In genomic region chr1:181033128-181033798, GRCh38 we compare ENCODE assay signal across 2 cellular contexts.
A peak's percentile ranks its signal among the peaks of the same experiment; 100 is the strongest.
TF ChIP-seq lines count a peak whose summit lies in the region.

No MANE protein-coding gene starts in this region.

TF ChIP-seq in K562, 482 proteins besides CTCF, POLR2A, EP300 and RAD21 (continued from another document and continues in another):
- TF ChIP-seq, protein P1, sequence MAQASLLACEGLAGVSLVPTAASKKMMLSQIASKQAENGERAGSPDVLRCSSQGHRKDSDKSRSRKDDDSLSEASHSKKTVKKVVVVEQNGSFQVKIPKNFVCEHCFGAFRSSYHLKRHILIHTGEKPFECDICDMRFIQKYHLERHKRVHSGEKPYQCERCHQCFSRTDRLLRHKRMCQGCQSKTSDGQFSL (CRISPR knock-in tag; IDR thresholded peaks at IDR 0.05) = no peak
- TF ChIP-seq, protein P1 (tag; IDR thresholded peaks at IDR 0.05) = peak in 1 of 2 experiments; percentile 47; a peak in 1 of 4 replicates
- TF ChIP-seq PYGO2 (tag; IDR thresholded peaks at IDR 0.05) = peak; percentile 80
- TF ChIP-seq MXI1 (IDR thresholded peaks at IDR 0.05; ENCODE audit: low read depth, low read length) = no peak
- TF ChIP-seq L3MBTL2 (IDR thresholded peaks at IDR 0.05) = peak; percentile 95
- TF ChIP-seq MYC (IDR thresholded peaks at IDR 0.05; ENCODE audit: low read depth, low read length) = peak; percentile 88
- TF ChIP-seq MYC (CRISPR knock-in tag; IDR thresholded peaks at IDR 0.05; ENCODE audit: borderline replicate concordance, low read depth) = peak; percentile 66; the same call in 1 of the 2 replicates
- TF ChIP-seq, protein P2, sequence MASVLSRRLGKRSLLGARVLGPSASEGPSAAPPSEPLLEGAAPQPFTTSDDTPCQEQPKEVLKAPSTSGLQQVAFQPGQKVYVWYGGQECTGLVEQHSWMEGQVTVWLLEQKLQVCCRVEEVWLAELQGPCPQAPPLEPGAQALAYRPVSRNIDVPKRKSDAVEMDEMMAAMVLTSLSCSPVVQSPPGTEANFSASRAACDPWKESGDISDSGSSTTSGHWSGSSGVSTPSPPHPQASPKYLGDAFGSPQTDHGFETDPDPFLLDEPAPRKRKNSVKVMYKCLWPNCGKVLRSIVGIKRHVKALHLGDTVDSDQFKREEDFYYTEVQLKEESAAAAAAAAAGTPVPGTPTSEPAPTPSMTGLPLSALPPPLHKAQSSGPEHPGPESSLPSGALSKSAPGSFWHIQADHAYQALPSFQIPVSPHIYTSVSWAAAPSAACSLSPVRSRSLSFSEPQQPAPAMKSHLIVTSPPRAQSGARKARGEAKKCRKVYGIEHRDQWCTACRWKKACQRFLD (CRISPR knock-in tag; IDR thresholded peaks at IDR 0.05) = peak; percentile 68
- TF ChIP-seq SIN3B (IDR thresholded peaks at IDR 0.05; ENCODE audit: low read depth) = peak; percentile 23; the same call in 1 of the 2 replicates
- TF ChIP-seq ATF3 (IDR thresholded peaks at IDR 0.05) = no peak
- 0 out of 2 replicates have a peak, but pooled peaks have one; percentile 55 for TF ChIP-seq ATF3 (CRISPR knock-in tag; conservative IDR thresholded peaks at IDR 0.05)
- 0 out of 2 replicates have a peak, but pooled peaks have one; percentile 60 for TF ChIP-seq E2F3 (CRISPR knock-in tag; IDR thresholded peaks at IDR 0.05)
- TF ChIP-seq CREB3 (tag; conservative IDR thresholded peaks at IDR 0.05; ENCODE audit: low read depth) = peak; percentile 95
- no peak for TF ChIP-seq TAL1 (IDR thresholded peaks at IDR 0.05)
- no peak for TF ChIP-seq NCOA6 (IDR thresholded peaks at IDR 0.05)
- peak; percentile 58 for TF ChIP-seq USF1 (CRISPR knock-in tag; IDR thresholded peaks at IDR 0.05)
- TF ChIP-seq ZNF174 (CRISPR knock-in tag; IDR thresholded peaks at IDR 0.05) = no peak
- TF ChIP-seq ZNF695 (CRISPR knock-in tag; IDR thresholded peaks at IDR 0.05) = peak; percentile 15; the same call in 1 of the 2 replicates
- 0 out of 2 replicates have a peak, but pooled peaks have one; percentile 35 for TF ChIP-seq ZNF444 (CRISPR knock-in tag; IDR thresholded peaks at IDR 0.05)
- peak; percentile 37; the same call in 1 of the 2 replicates for TF ChIP-seq ARID1B (IDR thresholded peaks at IDR 0.05)
- peak; percentile 86; the same call in 1 of the 2 replicates for TF ChIP-seq ZNF583 (CRISPR knock-in tag; IDR thresholded peaks at IDR 0.05)
- TF ChIP-seq MAZ (CRISPR knock-in tag; conservative IDR thresholded peaks at IDR 0.05 in 1 of 2, IDR thresholded peaks at IDR 0.05 in 1 of 2) = no peak; a peak in 2 of 4 replicates
- peak; percentile 61 for TF ChIP-seq KLF13 (tag; IDR thresholded peaks at IDR 0.05; ENCODE audit: borderline replicate concordance, low read depth)
- peak; percentile 76; the same call in 1 of the 2 replicates for TF ChIP-seq MTA3 (IDR thresholded peaks at IDR 0.05; ENCODE audit: borderline replicate concordance)
- TF ChIP-seq JUND (IDR thresholded peaks at IDR 0.05; ENCODE audit: borderline replicate concordance, low read depth, low read length) = 0 out of 2 replicates have a peak, but pooled peaks have one; percentile 16
- peak; percentile 79; the same call in 2 of the 3 replicates for TF ChIP-seq JUND (tag; IDR thresholded peaks at IDR 0.05; ENCODE audit: borderline replicate concordance, low read depth, low read length)
- TF ChIP-seq, protein P3, sequence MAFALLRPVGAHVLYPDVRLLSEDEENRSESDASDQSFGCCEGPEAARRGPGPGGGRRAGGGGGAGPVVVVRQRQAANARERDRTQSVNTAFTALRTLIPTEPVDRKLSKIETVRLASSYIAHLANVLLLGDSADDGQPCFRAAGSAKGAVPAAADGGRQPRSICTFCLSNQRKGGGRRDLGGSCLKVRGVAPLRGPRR (CRISPR knock-in tag; IDR thresholded peaks at IDR 0.05) = no peak
- TF ChIP-seq MIER1 (IDR thresholded peaks at IDR 0.05; ENCODE audit: low read depth) = no peak
- TF ChIP-seq SMAD4 (CRISPR knock-in tag; conservative IDR thresholded peaks at IDR 0.05) = peak; percentile 82; the same call in 1 of the 2 replicates
- TF ChIP-seq TEAD1 (CRISPR knock-in tag; IDR thresholded peaks at IDR 0.05) = peak in 1 of 2 experiments; percentile 64; a peak in 1 of 4 replicates

TF ChIP-seq in HepG2, 621 proteins besides CTCF, POLR2A, EP300 and RAD21 (continued from another document):
- TF ChIP-seq TBX2 (CRISPR knock-in tag; IDR thresholded peaks at IDR 0.05; ENCODE audit: borderline replicate concordance) (0 out of 2 replicates have a peak, but pooled peaks have one; percentile 21), ZNF205 (CRISPR knock-in tag; IDR thresholded peaks at IDR 0.05) (no peak), CBX5 (CRISPR knock-in tag; IDR thresholded peaks at IDR 0.05; ENCODE audit: borderline replicate concordance) (0 out of 2 replicates have a peak, but pooled peaks have one; percentile 36), TAF1 (CRISPR knock-in tag; IDR thresholded peaks at IDR 0.05) (peak; percentile 4; the same call in 1 of the 2 replicates), ZFX (CRISPR knock-in tag; IDR thresholded peaks at IDR 0.05; ENCODE audit: low read depth) (peak; percentile 80), ZNF12 (CRISPR knock-in tag; IDR thresholded peaks at IDR 0.05) (no peak), GABPB1 (CRISPR knock-in tag; IDR thresholded peaks at IDR 0.05) (peak; percentile 24; the same call in 1 of the 2 replicates), ZMYM3 (CRISPR knock-in tag; IDR thresholded peaks at IDR 0.05) (no peak), ZNF687 (CRISPR knock-in tag; IDR thresholded peaks at IDR 0.05) (peak; percentile 18; the same call in 1 of the 2 replicates), BRD4 (CRISPR knock-in tag; IDR thresholded peaks at IDR 0.05) (0 out of 2 replicates have a peak, but pooled peaks have one; percentile 37), POLR2AphosphoS2 (IDR thresholded peaks at IDR 0.05; ENCODE audit: low read depth, low read length) (no peak), NAIF1 (CRISPR knock-in tag; IDR thresholded peaks at IDR 0.05; ENCODE audit: borderline replicate concordance) (no peak), SCMH1 (CRISPR knock-in tag; IDR thresholded peaks at IDR 0.05; ENCODE audit: borderline replicate concordance) (no peak), LCORL (IDR thresholded peaks at IDR 0.05) (no peak), LCORL (CRISPR knock-in tag; IDR thresholded peaks at IDR 0.05) (no peak), ZNF619 (CRISPR knock-in tag; IDR thresholded peaks at IDR 0.05) (0 out of 2 replicates have a peak, but pooled peaks have one; percentile 21), SNAPC5 (CRISPR knock-in tag; IDR thresholded peaks at IDR 0.05; ENCODE audit: borderline replicate concordance) (no peak), TFDP1 (CRISPR knock-in tag; IDR thresholded peaks at IDR 0.05; ENCODE audit: borderline replicate concordance) (peak; percentile 38; the same call in 1 of the 2 replicates), ZNF501 (CRISPR knock-in tag; IDR thresholded peaks at IDR 0.05) (no peak)
- TF ChIP-seq, protein P4, sequence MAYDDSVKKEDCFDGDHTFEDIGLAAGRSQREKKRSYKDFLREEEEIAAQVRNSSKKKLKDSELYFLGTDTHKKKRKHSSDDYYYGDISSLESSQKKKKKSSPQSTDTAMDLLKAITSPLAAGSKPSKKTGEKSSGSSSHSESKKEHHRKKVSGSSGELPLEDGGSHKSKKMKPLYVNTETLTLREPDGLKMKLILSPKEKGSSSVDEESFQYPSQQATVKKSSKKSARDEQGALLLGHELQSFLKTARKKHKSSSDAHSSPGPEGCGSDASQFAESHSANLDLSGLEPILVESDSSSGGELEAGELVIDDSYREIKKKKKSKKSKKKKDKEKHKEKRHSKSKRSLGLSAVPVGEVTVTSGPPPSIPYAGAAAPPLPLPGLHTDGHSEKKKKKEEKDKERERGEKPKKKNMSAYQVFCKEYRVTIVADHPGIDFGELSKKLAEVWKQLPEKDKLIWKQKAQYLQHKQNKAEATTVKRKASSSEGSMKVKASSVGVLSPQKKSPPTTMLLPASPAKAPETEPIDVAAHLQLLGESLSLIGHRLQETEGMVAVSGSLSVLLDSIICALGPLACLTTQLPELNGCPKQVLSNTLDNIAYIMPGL (CRISPR knock-in tag; IDR thresholded peaks at IDR 0.05; ENCODE audit: borderline replicate concordance in 1 of 2, low read depth in 1 of 2) = peak; percentile 15 to 26; a peak in 1 of 4 replicates
- TF ChIP-seq, protein P5, sequence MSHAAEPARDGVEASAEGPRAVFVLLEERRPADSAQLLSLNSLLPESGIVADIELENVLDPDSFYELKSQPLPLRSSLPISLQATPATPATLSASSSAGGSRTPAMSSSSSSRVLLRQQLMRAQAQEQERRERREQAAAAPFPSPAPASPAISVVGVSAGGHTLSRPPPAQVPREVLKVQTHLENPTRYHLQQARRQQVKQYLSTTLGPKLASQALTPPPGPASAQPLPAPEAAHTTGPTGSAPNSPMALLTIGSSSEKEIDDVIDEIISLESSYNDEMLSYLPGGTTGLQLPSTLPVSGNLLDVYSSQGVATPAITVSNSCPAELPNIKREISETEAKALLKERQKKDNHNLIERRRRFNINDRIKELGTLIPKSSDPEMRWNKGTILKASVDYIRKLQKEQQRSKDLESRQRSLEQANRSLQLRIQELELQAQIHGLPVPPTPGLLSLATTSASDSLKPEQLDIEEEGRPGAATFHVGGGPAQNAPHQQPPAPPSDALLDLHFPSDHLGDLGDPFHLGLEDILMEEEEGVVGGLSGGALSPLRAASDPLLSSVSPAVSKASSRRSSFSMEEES (CRISPR knock-in tag; IDR thresholded peaks at IDR 0.05) = no peak
